In genomic region chr10:11663763-11664555, GRCh38 we compare ENCODE assay signal across 13 cellular contexts. TPM values are rescaled to one million over a fixed set of nuclear protein-coding genes. Genes with fewer than 3 reads are reported as not detected.
DNase-seq lines count a peak whose midpoint lies in the region; ATAC-seq, FAIRE-seq and TF ChIP-seq lines count a peak whose summit lies in the region.
"Had no signal": no experiment of that assay in that cellular context is flagged by ENCODE, and none has a peak within 500 bp of the region (broad histone marks: within the 10 kb centered on the region; RNA-seq: fewer than 3 reads in every experiment).

No MANE protein-coding gene starts in this region.

- H3K36me3 Mint-ChIP-seq in chondrocyte (ENCODE audit: low read depth): peaks cover 2% of the 10 kb centered on the region
- H3K36me3 Mint-ChIP-seq in activated naive CD4-positive, alpha-beta T cell treated with anti-CD3 and anti-CD28 coated beads for 36 hours (ENCODE audit: low read depth): no peaks in the 10 kb centered on the region

- H3K9me3 Mint-ChIP-seq in chondrocyte (ENCODE audit: low read depth): peaks cover 4% of the 10 kb centered on the region
- H3K9me3 Mint-ChIP-seq in activated naive CD4-positive, alpha-beta T cell treated with anti-CD3 and anti-CD28 coated beads for 36 hours: peaks cover 3% of the 10 kb centered on the region

- CTCF ChIA-PET in activated naive CD4-positive, alpha-beta T cell treated with anti-CD3 and anti-CD28 coated beads for 36 hours (lab: Charles Lee): no interaction called here

- no peak for FAIRE-seq in urothelium cell line (lab: Jason Lieb, UNC)

- peaks cover 7% of the 10 kb centered on the region for H3K27me3 Mint-ChIP-seq in chondrocyte (ENCODE audit: low read depth)
- no peaks in the 10 kb centered on the region for H3K27me3 Mint-ChIP-seq in activated naive CD4-positive, alpha-beta T cell treated with anti-CD3 and anti-CD28 coated beads for 36 hours (ENCODE audit: low read depth)

- ATAC-seq in GM18498 (IDR thresholded peaks at IDR 0.05; ENCODE audit: unreplicated experiment) (peak; percentile 78), GM21360 (IDR thresholded peaks at IDR 0.05; ENCODE audit: unreplicated experiment) (peak; percentile 62), HG03108 (IDR thresholded peaks at IDR 0.05; ENCODE audit: unreplicated experiment) (peak; percentile 78), esophagus mucosa (peak; percentile 91)
- ATAC-seq: stimulated activated naive CD8-positive, alpha-beta T cell treated with anti-CD3 and anti-CD28 coated beads, Interleukin-15, Interleukin-2, amounts not matched to agents 100 U/mL and 50 U/mL, for 24 hours had no signal

- no peaks in the 10 kb centered on the region for H3K4me1 Mint-ChIP-seq in chondrocyte (ENCODE audit: low read depth)
- H3K4me1 Mint-ChIP-seq in activated naive CD4-positive, alpha-beta T cell treated with anti-CD3 and anti-CD28 coated beads for 36 hours (ENCODE audit: low read depth): peaks cover 8% of the 10 kb centered on the region

- H3K27ac Mint-ChIP-seq in chondrocyte (ENCODE audit: unreplicated experiment): no peak overlapping the region
- H3K27ac Mint-ChIP-seq in activated naive CD4-positive, alpha-beta T cell treated with anti-CD3 and anti-CD28 coated beads for 36 hours: no peak overlapping the region
- H3K27ac Mint-ChIP-seq: activated CD4-positive, alpha-beta T cell treated with anti-CD3 and anti-CD28 coated beads, Interleukin-2, amount 10 ng/mL, durations not matched to agents 24 days and 14 days; CD8-positive, alpha-beta memory T cell had no signal

- DNase-seq in urothelium cell line (ENCODE audit: low spot score) (no peak), chondrocyte (ENCODE audit: low spot score) (no peak), middle frontal gyrus (ENCODE audit: extremely low spot score, low spot score) (no peak)
- DNase-seq in activated naive CD4-positive, alpha-beta T cell treated with anti-CD3 and anti-CD28 coated beads for 36 hours: no peak
- DNase-seq: activated CD4-positive, alpha-beta T cell treated with anti-CD3 and anti-CD28 coated beads, Interleukin-2, amount 10 ng/mL, durations not matched to agents 24 days and 14 days; CD8-positive, alpha-beta memory T cell; NCI-H774; stimulated activated naive CD8-positive, alpha-beta T cell treated with anti-CD3 and anti-CD28 coated beads, Interleukin-15, Interleukin-2, amounts not matched to agents 100 U/mL and 50 U/mL, for 24 hours had no signal

- intact Hi-C loops in activated naive CD4-positive, alpha-beta T cell treated with anti-CD3 and anti-CD28 coated beads for 36 hours (cut with micrococcal nuclease): no loop called here

- H3K4me3 Mint-ChIP-seq in chondrocyte (ENCODE audit: unreplicated experiment): no peak overlapping the region
- H3K4me3 Mint-ChIP-seq in activated naive CD4-positive, alpha-beta T cell treated with anti-CD3 and anti-CD28 coated beads for 36 hours: no peak overlapping the region
- H3K4me3 Mint-ChIP-seq: activated CD4-positive, alpha-beta T cell treated with anti-CD3 and anti-CD28 coated beads, Interleukin-2, amount 10 ng/mL, durations not matched to agents 24 days and 14 days; central memory CD8-positive, alpha-beta T cell had no signal

- TF ChIP-seq CTCF in chondrocyte (IDR thresholded peaks at IDR 0.05): no peak

RNA-seq across cellular contexts. Expression of gene USP6NL, which starts 52.5 kb away (rescaled TPM):
- total RNA-seq in esophagus mucosa (33.3 TPM), chondrocyte (11.7 to 12.3 TPM (median 12.3 TPM) in 3 replicates)
- 1 to 10 TPM; 6.9 to 7.5 TPM for total RNA-seq in activated naive CD4-positive, alpha-beta T cell treated with anti-CD3 and anti-CD28 coated beads for 36 hours
